Comparison of ENCODE assay signal across 10 cellular contexts in genomic region chr10:133299738-133300137, GRCh38. TPM values are rescaled to one million over a fixed set of nuclear protein-coding genes. Genes with fewer than 3 reads are reported as not detected.
"Had no signal": no experiment of that assay in that cellular context is flagged by ENCODE, and none has a peak within 500 bp of the region (broad histone marks: within the 10 kb centered on the region; RNA-seq: fewer than 3 reads in every experiment).

No MANE protein-coding gene starts in this region.

- H3K4me3 ChIP-seq: GM23248 had no signal

- H3K27ac ChIP-seq: GM23248, KMS-11 had no signal

- H3K27ac Mint-ChIP-seq: H9, IgD-negative memory B cell had no signal

- H3K4me2 ChIP-seq: KMS-11 had no signal

- H2AFZ ChIP-seq: GM23248 had no signal

- H3K9ac ChIP-seq: GM23248, KMS-11 had no signal

- H3K4me3 Mint-ChIP-seq: H9, IgD-negative memory B cell had no signal

- DNase-seq: GM23248, H9, HCEC 1CT, KBM-7 had no signal

- H3K9me3 Mint-ChIP-seq: H9, IgD-negative memory B cell had no signal

- FAIRE-seq: H1, H54, HTR-8/SVneo had no signal

- H3K27me3 Mint-ChIP-seq: IgD-negative memory B cell had no signal

- H3K4me1 Mint-ChIP-seq: H9 had no signal

RNA-seq across cellular contexts. Expression of gene ADAM8, which starts 23.1 kb away (rescaled TPM):
- polyA plus RNA-seq: GM23248 had no signal

RNA-seq across cellular contexts. Expression of gene CALY, which starts 37.0 kb away (rescaled TPM):
- total RNA-seq: HT-29 had no signal
- polyA plus RNA-seq: GM23248, IgD-negative memory B cell had no signal

RNA-seq across cellular contexts. Expression of gene PRAP1, which starts 47.4 kb away (rescaled TPM):
- total RNA-seq: GM23248, H1 had no signal
- polyA plus RNA-seq: GM23248, IgD-negative memory B cell had no signal
